Comparison of ENCODE assay signal across 12 cellular contexts in genomic region chr7:20083781-20084180, GRCh38.
DNase-seq lines count a peak whose midpoint lies in the region; ATAC-seq lines count a peak whose summit lies in the region.
"Had no signal": no experiment of that assay in that cellular context is flagged by ENCODE, and none has a peak within 500 bp of the region (broad histone marks: within the 10 kb centered on the region; RNA-seq: fewer than 3 reads in every experiment).

No MANE protein-coding gene starts in this region.

- ATAC-seq in HG03103 (IDR thresholded peaks at IDR 0.05; ENCODE audit: low read depth, unreplicated experiment): peak; percentile 60
- ATAC-seq: naive thymus-derived CD4-positive, alpha-beta T cell had no signal

- H3K4me3 Mint-ChIP-seq in activated naive CD4-positive, alpha-beta T cell treated with anti-CD3 and anti-CD28 coated beads, Interleukin-2, amount 10 ng/mL, durations not matched to agents 7 days and 5 days: no peak overlapping the region
- H3K4me3 Mint-ChIP-seq: HFFc6; naive thymus-derived CD4-positive, alpha-beta T cell had no signal

- no peak overlapping the region for H3K27ac Mint-ChIP-seq in activated naive CD4-positive, alpha-beta T cell treated with anti-CD3 and anti-CD28 coated beads, Interleukin-2, amount 10 ng/mL, durations not matched to agents 7 days and 5 days
- H3K27ac Mint-ChIP-seq: HFFc6; naive thymus-derived CD4-positive, alpha-beta T cell had no signal

- CTCF ChIA-PET in activated naive CD4-positive, alpha-beta T cell treated with anti-CD3 and anti-CD28 coated beads, Interleukin-2, amount 10 ng/mL, durations not matched to agents 7 days and 5 days (lab: Charles Lee): no interaction called here

- H3K4me1 Mint-ChIP-seq in activated naive CD4-positive, alpha-beta T cell treated with anti-CD3 and anti-CD28 coated beads, Interleukin-2, amount 10 ng/mL, durations not matched to agents 7 days and 5 days: no peaks in the 10 kb centered on the region
- H3K4me1 Mint-ChIP-seq: naive thymus-derived CD4-positive, alpha-beta T cell had no signal

- H3K9me3 Mint-ChIP-seq in activated naive CD4-positive, alpha-beta T cell treated with anti-CD3 and anti-CD28 coated beads, Interleukin-2, amount 10 ng/mL, durations not matched to agents 7 days and 5 days: no peaks in the 10 kb centered on the region

- DNase-seq in GM04503 (ENCODE audit: low read depth) (peak; percentile 55), amniotic epithelial cell (ENCODE audit: low read depth) (peak; percentile 65), myocyte (ENCODE audit: low read depth) (peak; percentile 38), hippocampal formation (lab: John Stamatoyannopoulos, UW) (no peak), cortex of kidney (lab: John Stamatoyannopoulos, UW) (no peak)
- DNase-seq in central memory CD4-positive, alpha-beta T cell: no peak
- no peak for DNase-seq in activated naive CD4-positive, alpha-beta T cell treated with anti-CD3 and anti-CD28 coated beads, Interleukin-2, amount 10 ng/mL, durations not matched to agents 7 days and 5 days
- DNase-seq: HFFc6; naive thymus-derived CD4-positive, alpha-beta T cell; NCI-H1048; Right ventricle myocardium superior had no signal

- no peaks in the 10 kb centered on the region for H3K36me3 Mint-ChIP-seq in activated naive CD4-positive, alpha-beta T cell treated with anti-CD3 and anti-CD28 coated beads, Interleukin-2, amount 10 ng/mL, durations not matched to agents 7 days and 5 days
- H3K36me3 Mint-ChIP-seq: naive thymus-derived CD4-positive, alpha-beta T cell had no signal

- H3K27me3 Mint-ChIP-seq in activated naive CD4-positive, alpha-beta T cell treated with anti-CD3 and anti-CD28 coated beads, Interleukin-2, amount 10 ng/mL, durations not matched to agents 7 days and 5 days: no peaks in the 10 kb centered on the region
- H3K27me3 Mint-ChIP-seq: naive thymus-derived CD4-positive, alpha-beta T cell had no signal

Comparison
In these comparisons a context has a peak if more than half of its experiments do, and no peak if none do; other contexts are left out.
1. DNase-seq: peak in GM04503 (single experiment), amniotic epithelial cell (single experiment) and myocyte (single experiment); none in central memory CD4-positive, alpha-beta T cell (single experiment), activated naive CD4-positive, alpha-beta T cell treated with anti-CD3 and anti-CD28 coated beads, Interleukin-2, amount 10 ng/mL, durations not matched to agents 7 days and 5 days (single experiment), hippocampal formation (0 of 2) and cortex of kidney (single experiment).